In the genomic region with DNA sequence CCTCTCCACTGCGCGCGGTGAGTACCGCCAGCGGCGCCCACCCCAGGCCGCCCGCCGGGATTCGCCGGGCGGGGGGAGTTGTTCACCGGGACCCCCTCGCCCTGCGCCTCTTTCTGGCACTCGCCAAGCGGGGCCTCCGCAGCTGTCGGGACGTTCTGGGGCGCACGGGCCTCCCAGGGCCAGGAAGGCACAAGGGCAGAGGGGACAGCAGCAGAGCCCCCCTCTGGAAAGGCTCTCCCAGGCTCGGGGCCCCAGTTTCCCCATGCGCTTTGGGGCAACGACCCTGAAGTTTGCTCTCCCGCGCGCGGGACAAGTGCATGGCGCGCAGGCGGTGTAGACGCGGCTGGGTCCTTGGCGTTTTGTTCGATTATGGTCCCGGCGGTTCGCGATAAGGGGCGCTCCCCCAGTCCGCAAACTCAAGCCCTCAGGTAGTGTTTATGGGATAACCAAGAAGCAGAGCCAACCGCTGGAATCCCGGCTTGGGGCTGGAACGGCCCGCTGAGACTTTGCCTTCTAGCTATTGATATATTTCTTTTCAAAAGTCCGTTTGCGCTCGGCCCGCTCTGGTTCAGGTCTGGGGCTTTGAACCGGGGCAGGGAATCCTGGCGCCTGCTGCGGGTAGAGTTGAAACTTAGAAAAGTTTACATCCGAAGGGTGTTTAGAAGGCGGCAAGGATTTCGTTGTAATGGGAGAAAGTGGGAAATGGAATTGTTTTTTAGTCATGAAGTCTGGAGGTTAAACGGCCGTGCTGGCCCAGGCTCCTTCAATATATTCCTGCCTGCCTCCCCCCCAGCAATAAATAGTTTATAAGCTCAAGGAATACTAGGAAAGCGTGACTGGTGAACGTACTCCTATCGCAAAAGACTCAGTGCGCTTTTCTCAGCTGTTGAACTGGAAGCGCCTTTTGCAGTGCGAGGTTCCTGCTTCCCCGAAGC, we compare ENCODE assay signal across 10 cellular contexts. TPM values are rescaled to one million over a fixed set of nuclear protein-coding genes. Genes with fewer than 3 reads are reported as not detected.
A peak's percentile ranks its signal among the peaks of the same experiment; 100 is the strongest.
DNase-seq lines count a peak whose midpoint lies in the region; ATAC-seq, FAIRE-seq and TF ChIP-seq lines count a peak whose summit lies in the region.
"Had no signal": no experiment of that assay in that cellular context is flagged by ENCODE, and none has a peak within 500 bp of the region (broad histone marks: within the 10 kb centered on the region; RNA-seq: fewer than 3 reads in every experiment).

No MANE protein-coding gene starts in this region.

- ATAC-seq in HepG2 (no peak; the same call in 2 of the 3 replicates), HG03354 (IDR thresholded peaks at IDR 0.05; ENCODE audit: poor library complexity, severe bottlenecking, unreplicated experiment) (no peak)

- POLR2A ChIA-PET in HepG2 (lab: Yijun Ruan, JAX), result no interaction called here

- CTCF ChIA-PET in HepG2 (lab: Yijun Ruan, JAX; ENCODE audit: low intra/inter-chr PET ratio, low total read pairs), result no interaction called here

- peaks cover 21 to 67% of the 10 kb centered on the region in 2 experiments; a peak in 4 of 5 replicates for H3K27me3 ChIP-seq in HepG2 (ENCODE audit: control insufficient read depth in 1 of 2, insufficient read depth in 2 of 2, low read length in 2 of 2)
- peaks cover 47% of the 10 kb centered on the region for H3K27me3 ChIP-seq in HAP-1 (ENCODE audit: low read depth)

- H3K4me3 Mint-ChIP-seq in type B pancreatic cell, result peak overlapping the region; percentile 92

- H3K9ac ChIP-seq in HepG2 (ENCODE audit: insufficient read depth, low read depth, low read length), result no peak overlapping the region

- H4K20me1 ChIP-seq in HepG2 (ENCODE audit: insufficient read depth, low read length), result no peaks in the 10 kb centered on the region

- no peak for TF ChIP-seq POLR2A in HepG2 (IDR thresholded peaks at IDR 0.05; ENCODE audit: insufficient read depth in 1 of 2, low read depth in 2 of 2, low read length in 2 of 2)

- H3K9me3 ChIP-seq in HepG2 (ENCODE audit: low read length) (no peaks in the 10 kb centered on the region), HAP-1 (no peaks in the 10 kb centered on the region)

- peaks cover 73% of the 10 kb centered on the region for H3K27me3 Mint-ChIP-seq in type B pancreatic cell

- DNase-seq in DMS153 (lab: John Stamatoyannopoulos, UW), result peak; percentile 24
- no peak for DNase-seq in DMS153 treated with DMSO at 0.1 percent for 48 hours (lab: John Stamatoyannopoulos, UW; ENCODE audit: unreplicated experiment)
- peak; percentile 52 to 56 for DNase-seq in T47D (ENCODE audit: low read depth in 1 of 2, low spot score in 1 of 2)
- DNase-seq in HepG2 (ENCODE audit: low spot score), result no peak
- no peak for DNase-seq in type B pancreatic cell (ENCODE audit: extremely low spot score, unreplicated experiment)
- DNase-seq in HAP-1 (ENCODE audit: low spot score in 2 of 2), result no peak
- no peak for DNase-seq in nucleus accumbens (lab: John Stamatoyannopoulos, UW)
- DNase-seq: activated CD8-positive, alpha-beta memory T cell treated with anti-CD3 and anti-CD28 coated beads, Interleukin-2, amount 50 U/mL, for 48 hours had no signal

- H3K36me3 ChIP-seq in HepG2 (replicated peaks in 1 of 2; ENCODE audit: control insufficient read depth in 1 of 2, insufficient read depth in 2 of 2, low read length in 2 of 2) (no peaks in the 10 kb centered on the region), HAP-1 (replicated peaks) (no peaks in the 10 kb centered on the region)

- no peak overlapping the region for H3K27ac ChIP-seq in HepG2 (ENCODE audit: extremely low read length, insufficient read depth, low read length)
- H3K27ac ChIP-seq: 22Rv1 had no signal

- intact Hi-C loops in HepG2 (cut with micrococcal nuclease; ENCODE audit: unreplicated experiment), result no loop called here

- peaks cover 6% of the 10 kb centered on the region for H3K9me3 Mint-ChIP-seq in type B pancreatic cell

- no peak for FAIRE-seq in HepG2 (lab: Jason Lieb, UNC)

- no peaks in the 10 kb centered on the region for H3K79me2 ChIP-seq in HepG2 (ENCODE audit: insufficient read depth, low read length)

- H2AFZ ChIP-seq in HepG2 (ENCODE audit: low read length), result no peak overlapping the region

- H3K4me1 Mint-ChIP-seq in type B pancreatic cell (ENCODE audit: unreplicated experiment), result peaks cover 28% of the 10 kb centered on the region

- 54% methylated on average over 43 of the region's 65 CpGs for WGBS in HepG2 (ENCODE audit: low lambda C conversion rate)

- H3K4me3 ChIP-seq in HepG2 (replicated peaks in 1 of 3; ENCODE audit: insufficient read depth in 1 of 3, low read depth in 2 of 3, low read length in 3 of 3), result no peak overlapping the region
- H3K4me3 ChIP-seq in HAP-1, result no peak overlapping the region

- in situ Hi-C loops in T47D (cut with HindIII; ENCODE audit: low pct_unique_long_range_greater_than_20kb, low sequenced_read_pairs), result no loop called here
- in situ Hi-C loops in HepG2 (cut with HindIII; ENCODE audit: extremely low pct_ligation_motif_present, low pct_unique_long_range_greater_than_20kb), result no loop called here
- in situ Hi-C loops in HAP-1 (cut with MboI; ENCODE audit: low sequenced_read_pairs), result no loop called here

- TF ChIP-seq CTCF in HepG2 (CRISPR knock-in tag; IDR thresholded peaks at IDR 0.05) (no peak), type B pancreatic cell (conservative IDR thresholded peaks at IDR 0.05) (no peak)

- peak overlapping the region; percentile 22 for H3K27ac Mint-ChIP-seq in type B pancreatic cell

- H3K4me1 ChIP-seq in HepG2 (ENCODE audit: insufficient read depth, low read length) (no peaks in the 10 kb centered on the region), HAP-1 (no peaks in the 10 kb centered on the region)

- no peak for TF ChIP-seq RAD21 in HepG2 (CRISPR knock-in tag; IDR thresholded peaks at IDR 0.05)

- peaks cover 5% of the 10 kb centered on the region for H3K36me3 Mint-ChIP-seq in type B pancreatic cell

- H3K4me2 ChIP-seq in HepG2 (ENCODE audit: low read depth, low read length), result no peak overlapping the region

- no TSS peak for BruUV-seq in HepG2 (replicated peaks; lab: Mats Ljungman, UMichigan)

- TF ChIP-seq EP300 in HepG2 (IDR thresholded peaks at IDR 0.05; ENCODE audit: low read depth in 2 of 2, low read length in 2 of 2) (no peak), HepG2 (CRISPR knock-in tag; IDR thresholded peaks at IDR 0.05; ENCODE audit: borderline replicate concordance) (no peak)

TF ChIP-seq in HepG2, 621 proteins besides CTCF, POLR2A, EP300 and RAD21:
- TF ChIP-seq CBX2 (IDR thresholded peaks at IDR 0.05; ENCODE audit: low read depth, low read length) (0 out of 2 replicates have a peak, but pooled peaks have one; percentile 18), CBX2 (CRISPR knock-in tag; IDR thresholded peaks at IDR 0.05; ENCODE audit: low read depth) (no peak), MTF2 (CRISPR knock-in tag; IDR thresholded peaks at IDR 0.05; ENCODE audit: borderline replicate concordance) (peak; percentile 29; the same call in 1 of the 2 replicates), KDM5B (CRISPR knock-in tag; IDR thresholded peaks at IDR 0.05; ENCODE audit: borderline replicate concordance) (0 out of 2 replicates have a peak, but pooled peaks have one; percentile 27), EZH2 (conservative IDR thresholded peaks at IDR 0.05; ENCODE audit: low read depth, low read length) (peak; percentile 95; the same call in 1 of the 2 replicates), ZNF451 (CRISPR knock-in tag; IDR thresholded peaks at IDR 0.05) (no peak)
- TF ChIP-seq, protein P1, sequence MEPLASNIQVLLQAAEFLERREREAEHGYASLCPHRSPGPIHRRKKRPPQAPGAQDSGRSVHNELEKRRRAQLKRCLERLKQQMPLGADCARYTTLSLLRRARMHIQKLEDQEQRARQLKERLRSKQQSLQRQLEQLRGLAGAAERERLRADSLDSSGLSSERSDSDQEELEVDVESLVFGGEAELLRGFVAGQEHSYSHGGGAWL (CRISPR knock-in tag; IDR thresholded peaks at IDR 0.05), result no peak

RNA-seq across cellular contexts. Expression of gene EYA2, which starts 0.6 kb away (rescaled TPM):
- not detected in 2 replicates for total RNA-seq in HepG2 (2016; rRNA removed; fragmentation: Illumina TruSeq; extraction: Trizol)
- not detected in 2 replicates for total RNA-seq in HepG2 (2016; cell fraction: cytosol; rRNA removed; fragmentation: Illumina TruSeq; extraction: Trizol; ENCODE audit: low read depth)
- total RNA-seq in HepG2 (2016; cell fraction: insoluble cytoplasmic fraction; rRNA removed; fragmentation: Illumina TruSeq; extraction: Trizol), result not detected in 2 replicates
- total RNA-seq in HepG2 (2016; cell fraction: membrane; rRNA removed; fragmentation: Illumina TruSeq; extraction: Trizol), result not detected in 2 replicates
- not detected in 2 replicates for total RNA-seq in HepG2 (2016; cell fraction: nucleus; rRNA removed; fragmentation: Illumina TruSeq; extraction: Trizol)
- not detected in 2 replicates for polyA plus RNA-seq in HepG2 (2011; rRNA removed)
- not detected in 2 replicates for polyA plus RNA-seq in HepG2 (2011; cell fraction: cytosol; rRNA removed)
- not detected in 2 replicates for polyA plus RNA-seq in HepG2 (2011; cell fraction: nucleus; rRNA removed)
- not detected in 2 replicates for polyA plus RNA-seq in HepG2 (2012)
- not detected in 2 replicates for polyA plus RNA-seq in HepG2 (2016; cell fraction: cytosol; fragmentation: Illumina TruSeq; extraction: Trizol; ENCODE audit: low read depth)
- not detected in 2 replicates for polyA plus RNA-seq in HepG2 (2016; cell fraction: insoluble cytoplasmic fraction; fragmentation: Illumina TruSeq; extraction: Trizol; ENCODE audit: low read depth)
- polyA plus RNA-seq in HepG2 (2016; cell fraction: membrane; fragmentation: Illumina TruSeq; extraction: Trizol; ENCODE audit: low read depth), result not detected in 2 replicates
- not detected in 2 replicates for polyA plus RNA-seq in HepG2 (2016; cell fraction: nucleus; fragmentation: Illumina TruSeq; extraction: Trizol; ENCODE audit: insufficient read depth, low read depth)
- not detected in 2 replicates for polyA minus RNA-seq in HepG2 (2011; rRNA and poly(A)+ RNA removed; ENCODE audit: low replicate concordance)
- polyA minus RNA-seq in HepG2 (2011; cell fraction: cytosol; rRNA and poly(A)+ RNA removed), result not detected in 2 replicates
- polyA minus RNA-seq in HepG2 (2011; cell fraction: nucleus; rRNA and poly(A)+ RNA removed), result not detected in 2 replicates
- 8.1 and 8.4 TPM in 2 replicates for total RNA-seq in type B pancreatic cell (ENCODE audit: low replicate concordance)

Comparison
In these comparisons a context has a peak if more than half of its experiments do, and no peak if none do; other contexts are left out.
1. DNase-seq: peak in DMS153 (single experiment) and T47D (2 of 2); none in DMS153 treated with DMSO at 0.1 percent for 48 hours (single experiment), HepG2 (single experiment), type B pancreatic cell (single experiment), HAP-1 (0 of 2) and nucleus accumbens (0 of 56).